In the genomic region with DNA sequence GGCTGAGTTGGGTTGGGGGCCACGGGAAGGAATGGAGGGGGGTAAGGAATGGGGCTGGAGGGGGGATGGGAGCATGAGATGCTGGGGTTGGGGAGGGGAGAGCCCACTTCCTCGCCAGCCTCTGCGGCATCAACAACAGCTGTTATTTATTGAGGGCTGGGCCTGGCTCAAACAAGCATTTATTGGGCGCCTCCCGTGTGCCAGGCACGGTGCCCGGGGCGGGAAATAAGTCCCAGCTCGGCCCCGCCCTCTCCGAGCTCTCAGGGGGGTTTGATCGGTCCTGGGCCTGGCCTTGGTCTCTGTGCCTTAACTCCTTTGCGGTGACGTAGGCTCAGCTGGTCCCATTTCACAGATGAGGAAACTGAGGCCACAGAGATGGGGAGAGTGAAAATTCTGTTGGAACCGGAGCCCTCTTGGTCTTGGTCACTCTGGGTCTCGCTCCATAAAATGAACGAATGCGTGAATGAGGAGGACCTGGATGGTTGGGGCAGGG, we compare ENCODE assay signal across 10 cellular contexts. TPM values are rescaled to one million over a fixed set of nuclear protein-coding genes. Genes with fewer than 3 reads are reported as not detected.
DNase-seq lines count a peak whose midpoint lies in the region; ATAC-seq and TF ChIP-seq lines count a peak whose summit lies in the region.
"Had no signal": no experiment of that assay in that cellular context is flagged by ENCODE, and none has a peak within 500 bp of the region (broad histone marks: within the 10 kb centered on the region; RNA-seq: fewer than 3 reads in every experiment).

No MANE protein-coding gene starts in this region.

- H4K20me1 ChIP-seq in BLaER1 (peaks cover 28% of the 10 kb centered on the region), neural progenitor cell (ENCODE audit: low read depth) (peaks cover 9% of the 10 kb centered on the region)

- peaks cover 36% of the 10 kb centered on the region for H3K4me1 Mint-ChIP-seq in neural progenitor cell

- DNase-seq in coronary artery (ENCODE audit: low spot score), result no peak
- no peak for DNase-seq in neural progenitor cell (ENCODE audit: low spot score)
- DNase-seq in SIG-M5 treated with dmso at 0.1 percent for 504 hours (lab: John Stamatoyannopoulos, UW; ENCODE audit: unreplicated experiment), result no peak
- DNase-seq in SHP77 treated with DMSO at 0.1 percent for 48 hours (lab: John Stamatoyannopoulos, UW), result no peak
- DNase-seq in thyroid gland, result no peak
- DNase-seq: Kasumi-1, NCI-H748 treated with DMSO at 0.1 percent for 48 hours had no signal

- H2AFZ ChIP-seq in neural progenitor cell (replicated peaks), result no peak overlapping the region

- intact Hi-C loops in thyroid gland (cut with DNase I), result no loop called here

- H3K4me3 ChIP-seq in BLaER1 (no peak overlapping the region), HUES48 (ENCODE audit: low read depth, low read length) (no peak overlapping the region), coronary artery (peak overlapping the region; percentile 25), neural progenitor cell (no peak overlapping the region), thyroid gland (replicated peaks in 1 of 3) (no peak overlapping the region)

- H3K79me2 ChIP-seq in neural progenitor cell (ENCODE audit: low read depth), result peaks cover 4% of the 10 kb centered on the region

- H3K4me1 ChIP-seq in BLaER1 (peaks cover 39% of the 10 kb centered on the region), HUES48 (ENCODE audit: control insufficient read depth, insufficient read depth, low read length) (peaks cover 21% of the 10 kb centered on the region), neural progenitor cell (peaks cover 14% of the 10 kb centered on the region), thyroid gland (peaks cover 9 to 13% of the 10 kb centered on the region in 2 donors)

- H3K9me3 Mint-ChIP-seq in neural progenitor cell, result peaks cover 2% of the 10 kb centered on the region

- 40 to 49% methylated on average over 12 to 18 of the region's 18 CpGs for WGBS in thyroid gland, 2 donors

- peaks cover 18% of the 10 kb centered on the region for H3K27me3 Mint-ChIP-seq in neural progenitor cell (ENCODE audit: insufficient read depth, low read depth)

- no peak for ATAC-seq in GM21526 (IDR thresholded peaks at IDR 0.05; ENCODE audit: low FRiP score, unreplicated experiment)

- TF ChIP-seq CTCF in coronary artery (IDR thresholded peaks at IDR 0.05) (no peak), neural progenitor cell (IDR thresholded peaks at IDR 0.05) (no peak), thyroid gland (IDR thresholded peaks at IDR 0.05) (no peak)

- H3K9ac ChIP-seq in BLaER1 (no peak overlapping the region), HUES48 (ENCODE audit: low read depth, low read length) (no peak overlapping the region), neural progenitor cell (no peak overlapping the region)

- H3K4me2 ChIP-seq in BLaER1 (peak overlapping the region; percentile 62), neural progenitor cell (no peak overlapping the region)

- H3K36me3 ChIP-seq in BLaER1, result peaks cover 12% of the 10 kb centered on the region
- no peaks in the 10 kb centered on the region for H3K36me3 ChIP-seq in HUES48 (ENCODE audit: control insufficient read depth, insufficient read depth, low read length)
- no peaks in the 10 kb centered on the region for H3K36me3 ChIP-seq in neural progenitor cell
- H3K36me3 ChIP-seq in thyroid gland, result no peaks in the 10 kb centered on the region

- H3K27ac ChIP-seq in BLaER1, result no peak overlapping the region
- peak overlapping the region; percentile 89 for H3K27ac ChIP-seq in HUES48 (ENCODE audit: low read depth, low read length)
- peak overlapping the region; percentile 69 to 95 for H3K27ac ChIP-seq in coronary artery
- H3K27ac ChIP-seq in neural progenitor cell, result no peak overlapping the region
- peak overlapping the region in 1 of 3 donors; percentile 5 for H3K27ac ChIP-seq in thyroid gland

- H3F3A ChIP-seq in neural progenitor cell (ENCODE audit: low read depth), result peaks cover 31% of the 10 kb centered on the region

- peaks cover 3% of the 10 kb centered on the region for H3K36me3 Mint-ChIP-seq in neural progenitor cell

- H3K9me3 ChIP-seq in BLaER1 (peaks cover 2% of the 10 kb centered on the region; the same call in 1 of the 2 replicates), HUES48 (ENCODE audit: control insufficient read depth, insufficient read depth, low read length) (no peaks in the 10 kb centered on the region), neural progenitor cell (ENCODE audit: low read depth) (no peaks in the 10 kb centered on the region), thyroid gland (no peaks in the 10 kb centered on the region)

- no peak for TF ChIP-seq POLR2A in thyroid gland (IDR thresholded peaks at IDR 0.05)

- no peaks in the 10 kb centered on the region for H3K27me3 ChIP-seq in BLaER1
- no peaks in the 10 kb centered on the region for H3K27me3 ChIP-seq in HUES48 (ENCODE audit: control insufficient read depth, insufficient read depth, low read length)
- H3K27me3 ChIP-seq in neural progenitor cell, result no peaks in the 10 kb centered on the region
- H3K27me3 ChIP-seq in thyroid gland, result no peaks in the 10 kb centered on the region

- peak overlapping the region; percentile 82 for H3K4me3 Mint-ChIP-seq in neural progenitor cell

- no peak overlapping the region for H3K27ac Mint-ChIP-seq in neural progenitor cell

RNA-seq across cellular contexts. Expression of gene ADAMTS10, which starts 0.9 kb away (rescaled TPM):
- total RNA-seq in neural progenitor cell (ENCODE audit: low replicate concordance) (5.8 and 7.9 TPM in 2 replicates), thyroid gland (10 to 100 TPM in 3 of 4 donors, 1 to 10 TPM in 1; 7.6 to 20.9 (median 14.7) TPM)

RNA-seq across cellular contexts. Expression of gene NFILZ, which starts 19.0 kb away (rescaled TPM):
- not detected in 2 replicates for total RNA-seq in neural progenitor cell (ENCODE audit: low replicate concordance)
- not detected for total RNA-seq in thyroid gland

RNA-seq across cellular contexts. Expression of gene MYO1F, which starts 34.2 kb away (rescaled TPM):
- total RNA-seq in neural progenitor cell (ENCODE audit: low replicate concordance) (0.09 and 0.15 TPM in 2 replicates), thyroid gland (10 to 100 TPM in 1 of 4 donors, 1 to 10 TPM in 3; 5.1 to 21.5 (median 6.0) TPM)

Comparison
In these comparisons a context has a peak if more than half of its experiments do, and no peak if none do; other contexts are left out.
1. H3K27ac ChIP-seq: peak in HUES48 (single experiment) and coronary artery (2 of 2); none in BLaER1 (single experiment) and neural progenitor cell (single experiment).